ENCODE assay signal across 1 cellular context in the genomic region with DNA sequence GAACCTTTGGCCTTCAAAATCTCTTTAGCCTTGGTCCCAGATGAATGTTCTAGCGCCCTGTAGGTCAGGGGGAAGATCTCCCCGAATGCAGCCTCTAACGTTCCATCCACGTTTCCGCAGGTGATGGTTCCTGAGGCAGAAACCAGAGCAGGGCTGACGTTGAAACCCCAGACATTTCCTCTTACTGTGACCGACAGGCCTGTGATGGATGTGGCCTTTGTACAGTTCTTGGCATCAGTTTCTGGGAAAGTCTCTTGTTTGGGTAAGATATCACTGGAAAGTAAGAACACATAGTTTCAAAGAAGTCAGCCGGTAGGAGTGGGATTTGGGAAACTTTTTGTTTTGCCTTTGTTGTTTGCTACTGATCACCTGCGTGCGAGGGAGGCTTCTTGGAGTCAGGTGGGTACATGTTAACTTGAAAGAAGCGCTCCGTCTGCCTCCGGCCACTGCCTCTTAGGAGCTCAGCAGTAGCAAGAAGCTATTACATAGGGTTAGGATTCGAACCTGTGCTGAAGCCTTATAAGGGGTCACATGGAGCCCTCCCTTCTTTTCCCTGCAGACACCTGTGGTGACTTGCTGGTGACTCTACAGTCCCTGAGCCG. TPM values are rescaled to one million over a fixed set of nuclear protein-coding genes. Genes with fewer than 3 reads are reported as not detected.
"Had no signal": no experiment of that assay in that cellular context is flagged by ENCODE, and none has a peak within 500 bp of the region (broad histone marks: within the 10 kb centered on the region; RNA-seq: fewer than 3 reads in every experiment).

No MANE protein-coding gene starts in this region.

RNA-seq across cellular contexts. Expression of a gene that starts 39.8 kb away (rescaled TPM):
- polyA plus RNA-seq: keratinocyte had no signal
